In the genomic region with DNA sequence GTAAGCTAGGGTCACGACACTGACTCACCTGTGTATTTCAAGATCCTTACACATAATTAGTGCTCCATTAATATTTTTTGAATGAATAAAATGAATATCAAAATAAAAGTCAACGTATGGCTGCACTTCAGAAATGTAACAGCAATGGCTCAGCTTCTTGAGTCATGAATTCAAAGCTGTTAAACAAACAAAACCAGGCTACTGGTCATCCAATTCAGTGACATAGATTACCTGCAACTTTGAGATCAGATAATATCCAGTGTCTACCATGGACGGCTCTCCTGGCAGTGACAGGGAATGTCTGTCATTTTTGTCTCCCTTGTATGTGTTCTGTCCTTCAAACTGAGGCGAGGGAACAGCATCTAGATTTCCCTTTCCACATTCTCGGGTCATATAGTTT, we compare ENCODE assay signal across 19 cellular contexts.
"Had no signal": no experiment of that assay in that cellular context is flagged by ENCODE, and none has a peak within 500 bp of the region (broad histone marks: within the 10 kb centered on the region; RNA-seq: fewer than 3 reads in every experiment).

No MANE protein-coding gene starts in this region.

- ATAC-seq: Panc1, Right ventricle myocardium inferior, SK-N-SH treated with all-trans-retinoic acid at 6 μM for 48 hours had no signal

- H3K4me1 ChIP-seq: SJCRH30 had no signal

- H3K4me3 ChIP-seq: SJCRH30 had no signal

- H3K27ac ChIP-seq: HL-60, SJCRH30 had no signal

- H3K36me3 ChIP-seq: SJCRH30 had no signal

- H3K27me3 ChIP-seq: SJCRH30 had no signal

- DNase-seq: KBM-7, MV-4-11, NCI-H1048, NCI-H1105 treated with DMSO at 0.1 percent for 48 hours, NCI-H1417 treated with DMSO at 0.1 percent for 48 hours, NCI-H146, NCI-H1694 treated with DMSO at 0.1 percent for 48 hours, NCI-H1930, NCI-H2081, NCI-H2107, NCI-H2227 treated with DMSO at 0.1 percent for 48 hours, NCI-H524, NCI-H774, SHP77 treated with DMSO at 0.1 percent for 48 hours, SJCRH30 had no signal
